28 cellular contexts compared by ENCODE assay signal in genomic region chr2:232085826-232086425, GRCh38.
DNase-seq lines count a peak whose midpoint lies in the region; ATAC-seq, FAIRE-seq and TF ChIP-seq lines count a peak whose summit lies in the region.
"Had no signal": no experiment of that assay in that cellular context is flagged by ENCODE, and none has a peak within 500 bp of the region (broad histone marks: within the 10 kb centered on the region; RNA-seq: fewer than 3 reads in every experiment).

No MANE protein-coding gene starts in this region.

- H3K9me3 Mint-ChIP-seq in MCF 10A (ENCODE audit: unreplicated experiment) = no peaks in the 10 kb centered on the region
- H3K9me3 Mint-ChIP-seq: central memory CD8-positive, alpha-beta T cell; stimulated activated effector memory CD8-positive, alpha-beta T cell treated with anti-CD3 and anti-CD28 coated beads, Interleukin-12 subunit alpha, Interleukin-12 subunit beta, amount 100 ng/mL, for 72 hours had no signal

- H3K79me2 ChIP-seq in mammary epithelial cell (ENCODE audit: insufficient read depth, low read length) = peaks cover 11% of the 10 kb centered on the region
- H3K79me2 ChIP-seq in K562 (ENCODE audit: control insufficient read depth, insufficient read depth, low read length) = no peaks in the 10 kb centered on the region

- peaks cover 7% of the 10 kb centered on the region for H3K36me3 Mint-ChIP-seq in MCF 10A (ENCODE audit: insufficient read depth, unreplicated experiment)

- H3K4me3 ChIP-seq in mammary epithelial cell (replicated peaks in 1 of 3; ENCODE audit: insufficient read depth in 1 of 3, low read depth in 2 of 3, low read length in 3 of 3) (no peak overlapping the region), K562 (no peak overlapping the region), BE2C (ENCODE audit: low read depth, low read length) (no peak overlapping the region), uterus (no peak overlapping the region)
- H3K4me3 ChIP-seq: left ventricle myocardium inferior, ovary, SJCRH30 had no signal

- H3K27ac ChIP-seq in mammary epithelial cell (ENCODE audit: insufficient read depth, low read depth, low read length) (no peak overlapping the region), K562 (ENCODE audit: extremely low read depth, low read depth, low read length) (no peak overlapping the region), uterus (no peak overlapping the region)
- H3K27ac ChIP-seq: 22Rv1, left ventricle myocardium inferior, ovary, SJCRH30, WERI-Rb-1 had no signal

- TF ChIP-seq CTCF in MCF 10A (IDR thresholded peaks at IDR 0.05; ENCODE audit: unreplicated experiment) = no peak
- TF ChIP-seq CTCF in mammary epithelial cell (conservative IDR thresholded peaks at IDR 0.05 in 1 of 2, IDR thresholded peaks at IDR 0.05 in 1 of 2; ENCODE audit: extremely low read depth in 1 of 2, insufficient read depth in 1 of 2, low read depth in 1 of 2, low read length in 2 of 2) = no peak
- TF ChIP-seq CTCF in K562 (IDR thresholded peaks at IDR 0.05 in 2 of 3, conservative IDR thresholded peaks at IDR 0.05 in 1 of 3; ENCODE audit: insufficient read depth in 2 of 3, low read depth in 1 of 3, low read length in 3 of 3) = no peak
- no peak for TF ChIP-seq CTCF in BE2C (IDR thresholded peaks at IDR 0.05; ENCODE audit: low read depth, low read length)
- TF ChIP-seq CTCF in D721Med (IDR thresholded peaks at IDR 0.05; ENCODE audit: insufficient read depth, missing control alignments) = no peak
- no peak for TF ChIP-seq CTCF in uterus (IDR thresholded peaks at IDR 0.05)

- H2AFZ ChIP-seq in mammary epithelial cell (ENCODE audit: low read depth, low read length) (no peak overlapping the region), K562 (ENCODE audit: low read depth, low read length) (no peak overlapping the region)

- FAIRE-seq in K562 (lab: Jason Lieb, UNC) = no peak
- peak; percentile 28 for FAIRE-seq in frontal cortex (lab: Jason Lieb, UNC)
- no peak for FAIRE-seq in D721Med (lab: Jason Lieb, UNC)
- FAIRE-seq: GM18507, H54 had no signal

- H3K27me3 ChIP-seq in mammary epithelial cell (ENCODE audit: insufficient read depth, low read length) (no peaks in the 10 kb centered on the region), K562 (ENCODE audit: control insufficient read depth in 2 of 2, insufficient read depth in 2 of 2, low read length in 2 of 2) (no peaks in the 10 kb centered on the region), BE2C (no peaks in the 10 kb centered on the region), uterus (no peaks in the 10 kb centered on the region)
- H3K27me3 ChIP-seq: ovary, SJCRH30 had no signal

- intact Hi-C loops in MCF 10A (cut with micrococcal nuclease) = no loop called here
- intact Hi-C loops in mammary epithelial cell (cut with micrococcal nuclease) = no loop called here
- intact Hi-C loops in K562 (cut with micrococcal nuclease) = no loop called here
- intact Hi-C loops in uterus (cut with DNase I; ENCODE audit: low total_unique reads) = no loop called here

- H3K9me1 ChIP-seq in K562 (ENCODE audit: control insufficient read depth, insufficient read depth, low read length) = no peaks in the 10 kb centered on the region

- dilution Hi-C loops in mammary epithelial cell (cut with HindIII; ENCODE audit: low sequenced_read_pairs) = no loop called here

- no peak overlapping the region for H3K27ac Mint-ChIP-seq in MCF 10A (ENCODE audit: low read depth, unreplicated experiment)
- H3K27ac Mint-ChIP-seq: activated naive CD4-positive, alpha-beta T cell treated with anti-CD3 and anti-CD28 coated beads, Interleukin-2, amount 50 U/mL, for 72 hours; CD4-positive, alpha-beta T cell; immature natural killer cell; stimulated activated effector memory CD8-positive, alpha-beta T cell treated with anti-CD3 and anti-CD28 coated beads, Interleukin-12 subunit alpha, Interleukin-12 subunit beta, amount 100 ng/mL, for 72 hours; type B pancreatic cell had no signal

- H3K36me3 ChIP-seq in mammary epithelial cell (ENCODE audit: insufficient read depth, low read length) (no peaks in the 10 kb centered on the region), K562 (ENCODE audit: control insufficient read depth, insufficient read depth, low read length) (0 out of 3 replicates have a peak, but pooled peaks cover 2% of the 10 kb centered on the region), BE2C (no peaks in the 10 kb centered on the region), uterus (no peaks in the 10 kb centered on the region)
- H3K36me3 ChIP-seq: ovary, SJCRH30 had no signal

- peaks cover 6% of the 10 kb centered on the region for H3K4me1 Mint-ChIP-seq in MCF 10A (ENCODE audit: insufficient read depth, unreplicated experiment)

- no peak overlapping the region for H3K4me3 Mint-ChIP-seq in MCF 10A (ENCODE audit: unreplicated experiment)
- H3K4me3 Mint-ChIP-seq: CD4-positive, alpha-beta T cell; central memory CD8-positive, alpha-beta T cell; immature natural killer cell; neural crest cell; stimulated activated effector memory CD8-positive, alpha-beta T cell treated with anti-CD3 and anti-CD28 coated beads, Interleukin-12 subunit alpha, Interleukin-12 subunit beta, amount 100 ng/mL, for 72 hours; type B pancreatic cell had no signal

- 94% methylated on average over 16 of the region's 16 CpGs for WGBS in mammary epithelial cell (ENCODE audit: low coverage, missing lambda C conversion rate)
- 83% methylated on average over 15 of the region's 16 CpGs for WGBS in K562 (ENCODE audit: insufficient coverage, low coverage, missing lambda C conversion rate)

- H3K27me3 Mint-ChIP-seq in MCF 10A (ENCODE audit: insufficient read depth, unreplicated experiment) = no peaks in the 10 kb centered on the region
- H3K27me3 Mint-ChIP-seq: CD4-positive, alpha-beta T cell; central memory CD8-positive, alpha-beta T cell; type B pancreatic cell had no signal

- no peak for ATAC-seq in K562
- ATAC-seq: activated naive CD4-positive, alpha-beta T cell treated with anti-CD3 and anti-CD28 coated beads, Interleukin-2, amount 50 U/mL, for 72 hours; stimulated activated effector memory CD8-positive, alpha-beta T cell treated with anti-CD3 and anti-CD28 coated beads, Interleukin-12 subunit alpha, Interleukin-12 subunit beta, amount 100 ng/mL, for 72 hours had no signal

- POLR2A ChIA-PET in MCF 10A (lab: Yijun Ruan, JAX) = interaction anchor here (0.8 to 1.2 kb wide), 2 partner anchors 8 to 17 kb away, joined by 3 read pairs; no protein-coding TSS in a partner anchor
- POLR2A ChIA-PET in K562 (lab: Yijun Ruan, JAX) = interaction anchor here (0.6 to 1.2 kb wide), 2 partner anchors 31 to 34 kb away, joined by 3 to 4 read pairs; no protein-coding TSS in a partner anchor

- H3K9ac ChIP-seq in mammary epithelial cell (ENCODE audit: insufficient read depth, low read length) (no peak overlapping the region), K562 (ENCODE audit: insufficient read depth in 1 of 2, low read depth in 2 of 2, low read length in 2 of 2) (no peak overlapping the region)

- in situ Hi-C loops in mammary epithelial cell (cut with MboI; ENCODE audit: low sequenced_read_pairs in 2 of 2) = no loop called here
- in situ Hi-C loops in K562 (cut with MboI) = no loop called here

- TF ChIP-seq POLR2A in K562 (conservative IDR thresholded peaks at IDR 0.05) (no peak), uterus (IDR thresholded peaks at IDR 0.05) (no peak)

- CTCF ChIA-PET in MCF 10A (lab: Yijun Ruan, JAX) (interaction anchor here (0.6 kb wide), 1 partner anchor 189 kb away, joined by 3 read pairs; no protein-coding TSS in a partner anchor), mammary epithelial cell (lab: Charles Lee; ENCODE audit: low non-redundant PET) (interaction anchor here (0.6 kb wide), 1 partner anchor 418 kb away, joined by 3 read pairs; no protein-coding TSS in a partner anchor), K562 (lab: Yijun Ruan, JAX; ENCODE audit: low intra/inter-chr PET ratio) (no interaction called here)

- TF ChIP-seq EP300 in K562 (IDR thresholded peaks at IDR 0.05; ENCODE audit: low read length) = no peak

- no peaks in the 10 kb centered on the region for H3K9me3 ChIP-seq in mammary epithelial cell (replicated peaks; ENCODE audit: insufficient read depth, low read length)
- H3K9me3 ChIP-seq in K562 (replicated peaks; ENCODE audit: control insufficient read depth, insufficient read depth, low read depth, low read length) = no peaks in the 10 kb centered on the region
- H3K9me3 ChIP-seq in BE2C = no peaks in the 10 kb centered on the region
- H3K9me3 ChIP-seq in uterus = no peaks in the 10 kb centered on the region
- H3K9me3 ChIP-seq: left ventricle myocardium inferior, ovary had no signal

- H3K4me1 ChIP-seq in mammary epithelial cell (ENCODE audit: insufficient read depth, low read length) (no peaks in the 10 kb centered on the region), K562 (replicated peaks in 1 of 2; ENCODE audit: control insufficient read depth in 2 of 2, insufficient read depth in 2 of 2, low read length in 2 of 2) (no peaks in the 10 kb centered on the region), BE2C (no peaks in the 10 kb centered on the region), uterus (no peaks in the 10 kb centered on the region)
- H3K4me1 ChIP-seq: SJCRH30 had no signal

- TF ChIP-seq RAD21 in K562 (CRISPR knock-in tag; conservative IDR thresholded peaks at IDR 0.05 in 1 of 2, IDR thresholded peaks at IDR 0.05 in 1 of 2) = no peak

- H3K4me2 ChIP-seq in mammary epithelial cell (ENCODE audit: insufficient read depth, low read depth, low read length) = no peak overlapping the region
- no peak overlapping the region for H3K4me2 ChIP-seq in K562 (ENCODE audit: insufficient read depth, low read length)

- no peaks in the 10 kb centered on the region for H4K20me1 ChIP-seq in mammary epithelial cell (ENCODE audit: insufficient read depth, low read length)
- H4K20me1 ChIP-seq in K562 (replicated peaks; ENCODE audit: control insufficient read depth, insufficient read depth, low read length) = no peaks in the 10 kb centered on the region

- DNase-seq in MCF 10A (ENCODE audit: unreplicated experiment) = peak; percentile 10
- DNase-seq in mammary epithelial cell = no peak
- DNase-seq in K562 (ENCODE audit: extremely low read depth in 1 of 4, low spot score in 3 of 4) = no peak
- no peak for DNase-seq in frontal cortex (ENCODE audit: low spot score in 2 of 2)
- DNase-seq in BE2C = no peak
- DNase-seq in D721Med (ENCODE audit: insufficient read length, low spot score) = no peak
- no peak for DNase-seq in A172 (ENCODE audit: low spot score)
- no peak for DNase-seq in uterus
- DNase-seq: activated CD4-positive, alpha-beta T cell treated with anti-CD3 and anti-CD28 coated beads for 4 hours; aorta; CD4-positive, alpha-beta T cell; immature natural killer cell; Kasumi-1; left ventricle myocardium inferior; ovary; SJCRH30; stimulated activated CD4-positive, alpha-beta T cell treated with anti-CD3 and anti-CD28 coated beads, Interleukin-15, amount 100 ng/mL, for 24 hours; SW 1271; T-helper 9 cell; WERI-Rb-1 had no signal

- no TSS peak for BruUV-seq in MCF 10A (replicated peaks; lab: Mats Ljungman, UMichigan)
- no TSS peak for BruUV-seq in mammary epithelial cell (replicated peaks; lab: Mats Ljungman, UMichigan)
- BruUV-seq in K562 (replicated peaks; lab: Mats Ljungman, UMichigan) = no TSS peak
